ENCODE assay signal across 13 cellular contexts in the genomic region with DNA sequence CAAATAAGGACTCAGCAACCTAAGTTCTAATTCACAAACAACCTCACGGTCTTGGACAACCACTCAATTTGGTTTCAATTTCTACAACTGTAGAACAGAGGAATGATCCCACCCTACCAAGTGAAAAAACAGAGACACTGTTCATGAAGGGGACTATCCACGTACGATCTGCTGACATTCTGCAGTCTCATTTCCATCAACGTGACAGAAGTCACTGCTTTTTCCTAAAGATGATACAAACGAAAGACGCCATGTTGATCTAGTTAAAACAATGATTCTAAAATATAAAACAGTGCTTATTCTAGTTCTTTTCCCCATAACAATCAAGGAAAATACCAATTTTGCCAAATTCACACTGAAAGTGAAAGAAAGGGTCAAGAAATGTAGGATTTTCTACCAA. TPM values are rescaled to one million over a fixed set of nuclear protein-coding genes. Genes with fewer than 3 reads are reported as not detected.
DNase-seq lines count a peak whose midpoint lies in the region; ATAC-seq and TF ChIP-seq lines count a peak whose summit lies in the region.
"Had no signal": no experiment of that assay in that cellular context is flagged by ENCODE, and none has a peak within 500 bp of the region (broad histone marks: within the 10 kb centered on the region; RNA-seq: fewer than 3 reads in every experiment).

No MANE protein-coding gene starts in this region.

- H3F3A ChIP-seq in OCI-LY1 (ENCODE audit: insufficient read depth, low read length): no peaks in the 10 kb centered on the region

- H3K4me3 ChIP-seq in OCI-LY1 (ENCODE audit: low read depth, low read length, poor library complexity, severe bottlenecking) (no peak overlapping the region), rectal smooth muscle tissue (ENCODE audit: low read length) (no peak overlapping the region)
- H3K4me3 ChIP-seq: lung, MG63 had no signal

- H4K20me1 ChIP-seq in OCI-LY1 (ENCODE audit: insufficient read depth, low read length): no peaks in the 10 kb centered on the region

- ATAC-seq in CD4-positive, alpha-beta T cell (ENCODE audit: poor library complexity): no peak
- ATAC-seq in activated CD8-positive, alpha-beta T cell treated with anti-CD3 and anti-CD28 coated beads, Interleukin-2, amount 10 ng/mL, durations not matched to agents 7 days and 5 days: no peak
- ATAC-seq in activated CD4-positive, CD25-positive, alpha-beta regulatory T cell treated with anti-CD3 and anti-CD28 coated beads, Interleukin-2, amount 50 U/mL, for 24 hours: no peak

- peak overlapping the region; percentile 51 for H3K27ac Mint-ChIP-seq in CD4-positive, alpha-beta T cell
- peak overlapping the region; percentile 80 for H3K27ac Mint-ChIP-seq in endothelial cell (ENCODE audit: unreplicated experiment)
- no peak overlapping the region for H3K27ac Mint-ChIP-seq in activated CD8-positive, alpha-beta T cell treated with anti-CD3 and anti-CD28 coated beads, Interleukin-2, amount 10 ng/mL, durations not matched to agents 7 days and 5 days

- intact Hi-C loops in CD4-positive, alpha-beta T cell (cut with DNase I, micrococcal nuclease): loop anchor here in 1 of 2 experiments (5.0 kb wide), 2 partner anchors 39 to 61 kb away; partner anchors contain the start of genes CORO1C and SELPLG

- H3K4me1 Mint-ChIP-seq in CD4-positive, alpha-beta T cell (ENCODE audit: low read depth): peaks cover 63% of the 10 kb centered on the region
- H3K4me1 Mint-ChIP-seq in endothelial cell (ENCODE audit: unreplicated experiment): peaks cover 78% of the 10 kb centered on the region
- peaks cover 72% of the 10 kb centered on the region for H3K4me1 Mint-ChIP-seq in activated CD8-positive, alpha-beta T cell treated with anti-CD3 and anti-CD28 coated beads, Interleukin-2, amount 10 ng/mL, durations not matched to agents 7 days and 5 days (ENCODE audit: low read depth)

- CTCF ChIA-PET in CD4-positive, alpha-beta T cell (lab: Charles Lee): interaction anchor here (1.5 to 2.2 kb wide), 2 partner anchors 75 to 110 kb away, joined by 3 to 7 read pairs; no protein-coding TSS in a partner anchor
- CTCF ChIA-PET in activated CD8-positive, alpha-beta T cell treated with anti-CD3 and anti-CD28 coated beads, Interleukin-2, amount 10 ng/mL, durations not matched to agents 7 days and 5 days (lab: Charles Lee): interaction anchor here (1.1 to 3.5 kb wide), 2 partner anchors 28 to 123 kb away, joined by 3 to 18 read pairs; no protein-coding TSS in a partner anchor

- H3K36me3 ChIP-seq in OCI-LY1 (ENCODE audit: insufficient read depth, low read length): no peaks in the 10 kb centered on the region
- H3K36me3 ChIP-seq in rectal smooth muscle tissue (ENCODE audit: control insufficient read depth, insufficient read depth, low read length): peaks cover 3% of the 10 kb centered on the region

- TF ChIP-seq CTCF in CD4-positive, alpha-beta T cell (IDR thresholded peaks at IDR 0.05): no peak
- no peak for TF ChIP-seq CTCF in OCI-LY1 (IDR thresholded peaks at IDR 0.05; ENCODE audit: low read length)
- TF ChIP-seq CTCF in endothelial cell (IDR thresholded peaks at IDR 0.05; ENCODE audit: unreplicated experiment): no peak

- peaks cover 35% of the 10 kb centered on the region for H3K4me1 ChIP-seq in OCI-LY1 (ENCODE audit: insufficient read depth, low read length, severe bottlenecking)
- H3K4me1 ChIP-seq in rectal smooth muscle tissue (ENCODE audit: control insufficient read depth, insufficient read depth, low read length): peaks cover 76% of the 10 kb centered on the region

- peak overlapping the region; percentile 2 for H3K4me3 Mint-ChIP-seq in CD4-positive, alpha-beta T cell
- H3K4me3 Mint-ChIP-seq in endothelial cell (ENCODE audit: unreplicated experiment): no peak overlapping the region
- H3K4me3 Mint-ChIP-seq in activated CD8-positive, alpha-beta T cell treated with anti-CD3 and anti-CD28 coated beads, Interleukin-2, amount 10 ng/mL, durations not matched to agents 7 days and 5 days: no peak overlapping the region

- H3K9me3 Mint-ChIP-seq in CD4-positive, alpha-beta T cell: no peaks in the 10 kb centered on the region
- H3K9me3 Mint-ChIP-seq in endothelial cell (ENCODE audit: unreplicated experiment): no peaks in the 10 kb centered on the region
- H3K9me3 Mint-ChIP-seq in activated CD8-positive, alpha-beta T cell treated with anti-CD3 and anti-CD28 coated beads, Interleukin-2, amount 10 ng/mL, durations not matched to agents 7 days and 5 days (ENCODE audit: insufficient read depth): no peaks in the 10 kb centered on the region

- no peaks in the 10 kb centered on the region for H3K9me2 ChIP-seq in OCI-LY1 (ENCODE audit: low read depth, low read length)

- no peak overlapping the region for H3K27ac ChIP-seq in CD4-positive, alpha-beta T cell (ENCODE audit: low read depth, low read length)
- H3K27ac ChIP-seq in OCI-LY1 (ENCODE audit: low read depth, low read length, poor library complexity, severe bottlenecking) (peak overlapping the region; percentile 1), rectal smooth muscle tissue (ENCODE audit: low read depth, low read length) (peak overlapping the region; percentile 98)

- no peak for DNase-seq in CD4-positive, alpha-beta T cell
- DNase-seq in endothelial cell (ENCODE audit: low spot score): no peak
- no peak for DNase-seq in activated CD8-positive, alpha-beta T cell treated with anti-CD3 and anti-CD28 coated beads, Interleukin-2, amount 10 ng/mL, durations not matched to agents 7 days and 5 days
- no peak for DNase-seq in UCSD-AML1 (lab: John Stamatoyannopoulos, UW; ENCODE audit: unreplicated experiment)
- no peak for DNase-seq in nucleus accumbens (lab: John Stamatoyannopoulos, UW)
- DNase-seq: DMS53; MG63; NCI-H748 treated with DMSO at 0.1 percent for 48 hours; stimulated activated CD4-positive, alpha-beta T cell treated with anti-CD3 and anti-CD28 coated beads, Interleukin-1b, Interleukin-23, amount 100 ng/mL, for 48 hours had no signal

- no peaks in the 10 kb centered on the region for H3K36me3 Mint-ChIP-seq in CD4-positive, alpha-beta T cell (ENCODE audit: low read depth)
- peaks cover 60% of the 10 kb centered on the region for H3K36me3 Mint-ChIP-seq in endothelial cell (ENCODE audit: low read depth, unreplicated experiment)
- H3K36me3 Mint-ChIP-seq in activated CD8-positive, alpha-beta T cell treated with anti-CD3 and anti-CD28 coated beads, Interleukin-2, amount 10 ng/mL, durations not matched to agents 7 days and 5 days (ENCODE audit: low read depth): peaks cover 16% of the 10 kb centered on the region

- H3K4me2 ChIP-seq in OCI-LY1 (ENCODE audit: low read length): no peak overlapping the region

- H3K27me3 ChIP-seq in CD4-positive, alpha-beta T cell (ENCODE audit: control insufficient read depth, insufficient read depth, low read length): no peaks in the 10 kb centered on the region
- no peaks in the 10 kb centered on the region for H3K27me3 ChIP-seq in OCI-LY1 (ENCODE audit: insufficient read depth, low read length)
- no peaks in the 10 kb centered on the region for H3K27me3 ChIP-seq in rectal smooth muscle tissue (ENCODE audit: control insufficient read depth, insufficient read depth, low read length)
- H3K27me3 ChIP-seq: MG63 had no signal

- no peak overlapping the region for H2AFZ ChIP-seq in OCI-LY1 (ENCODE audit: low read length)

- H3K9ac ChIP-seq in OCI-LY1 (ENCODE audit: low read length): no peak overlapping the region
- no peak overlapping the region for H3K9ac ChIP-seq in rectal smooth muscle tissue (ENCODE audit: low read length)

- H3K27me3 Mint-ChIP-seq in CD4-positive, alpha-beta T cell: no peaks in the 10 kb centered on the region
- H3K27me3 Mint-ChIP-seq in endothelial cell (ENCODE audit: unreplicated experiment): peaks cover 12% of the 10 kb centered on the region
- H3K27me3 Mint-ChIP-seq in activated CD8-positive, alpha-beta T cell treated with anti-CD3 and anti-CD28 coated beads, Interleukin-2, amount 10 ng/mL, durations not matched to agents 7 days and 5 days (ENCODE audit: low read depth): no peaks in the 10 kb centered on the region

- no peaks in the 10 kb centered on the region for H3K79me2 ChIP-seq in OCI-LY1 (ENCODE audit: insufficient read depth, low read length)

- POLR2A ChIA-PET in CD4-positive, alpha-beta T cell (lab: Charles Lee): interaction anchor here (1.4 kb wide), 1 partner anchor 9 kb away, joined by 3 read pairs; no protein-coding TSS in a partner anchor
- POLR2A ChIA-PET in activated CD8-positive, alpha-beta T cell treated with anti-CD3 and anti-CD28 coated beads, Interleukin-2, amount 10 ng/mL, durations not matched to agents 7 days and 5 days (lab: Charles Lee): interaction anchor here (0.6 kb wide), 1 partner anchor 58 kb away, joined by 4 read pairs; no protein-coding TSS in a partner anchor

- H3K9me3 ChIP-seq in CD4-positive, alpha-beta T cell (ENCODE audit: control insufficient read depth, low read length): no peaks in the 10 kb centered on the region
- no peaks in the 10 kb centered on the region for H3K9me3 ChIP-seq in OCI-LY1 (ENCODE audit: low read length)
- H3K9me3 ChIP-seq: MG63 had no signal

RNA-seq across cellular contexts. Expression of gene CORO1C, which starts 38.1 kb away (rescaled TPM):
- 1 to 10 TPM; 6.7 to 7.4 TPM for total RNA-seq in CD4-positive, alpha-beta T cell
- total RNA-seq in endothelial cell (ENCODE audit: unreplicated experiment): 380 TPM
- total RNA-seq in activated CD8-positive, alpha-beta T cell treated with anti-CD3 and anti-CD28 coated beads, Interleukin-2, amount 10 ng/mL, durations not matched to agents 7 days and 5 days: 10 to 100 TPM; 66.3 to 69.2 TPM

RNA-seq across cellular contexts. Expression of gene SELPLG, which starts 59.5 kb away (rescaled TPM):
- 10 to 100 TPM; 25.7 to 27.8 TPM for total RNA-seq in CD4-positive, alpha-beta T cell
- total RNA-seq in endothelial cell (ENCODE audit: unreplicated experiment): 1.6 TPM
- 100 to 1,000 TPM; 144 to 150 TPM for total RNA-seq in activated CD8-positive, alpha-beta T cell treated with anti-CD3 and anti-CD28 coated beads, Interleukin-2, amount 10 ng/mL, durations not matched to agents 7 days and 5 days

Comparison
In these comparisons a context has a peak if more than half of its experiments do, and no peak if none do; other contexts are left out.
1. RNA of gene CORO1C, which starts 38.1 kb away (total RNA-seq): 380 TPM in endothelial cell (single experiment) and 66.3 to 69.2 TPM in activated CD8-positive, alpha-beta T cell treated with anti-CD3 and anti-CD28 coated beads, Interleukin-2, amount 10 ng/mL, durations not matched to agents 7 days and 5 days; 6.7 to 7.4 TPM in CD4-positive, alpha-beta T cell; every median in the first group is over 4 times any median in the second.
2. RNA of gene SELPLG, which starts 59.5 kb away (total RNA-seq): 144 to 150 TPM in activated CD8-positive, alpha-beta T cell treated with anti-CD3 and anti-CD28 coated beads, Interleukin-2, amount 10 ng/mL, durations not matched to agents 7 days and 5 days and 25.7 to 27.8 TPM in CD4-positive, alpha-beta T cell; 1.6 TPM in endothelial cell (single experiment); every median in the first group is over 10 times any median in the second.